Comparison of ENCODE assay signal across 17 cellular contexts in the genomic region with DNA sequence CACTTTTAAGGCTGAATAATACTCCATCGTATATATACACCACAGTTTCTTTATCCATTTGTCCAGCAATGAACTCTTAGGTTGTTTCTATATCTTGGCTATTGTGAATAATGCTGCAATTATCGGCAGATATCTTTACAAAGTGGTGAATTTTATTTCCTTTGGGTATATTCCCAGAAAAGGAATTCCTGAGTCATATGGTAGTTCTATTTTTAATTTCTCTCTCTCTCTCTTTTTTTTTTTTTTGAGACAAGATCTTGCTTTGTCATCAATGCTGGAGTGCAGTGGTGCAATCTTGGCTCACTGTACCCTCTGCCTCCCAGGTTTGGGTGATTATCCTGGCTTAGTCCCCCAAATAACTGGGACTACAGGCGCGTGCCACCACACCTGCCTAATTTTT.
DNase-seq lines count a peak whose midpoint lies in the region; ATAC-seq and TF ChIP-seq lines count a peak whose summit lies in the region.
"Had no signal": no experiment of that assay in that cellular context is flagged by ENCODE, and none has a peak within 500 bp of the region (broad histone marks: within the 10 kb centered on the region; RNA-seq: fewer than 3 reads in every experiment).

No MANE protein-coding gene starts in this region.

- BruUV-seq in mammary epithelial cell (replicated peaks; lab: Mats Ljungman, UMichigan): no TSS peak
- no TSS peak for BruUV-seq in Caco-2 (replicated peaks; lab: Mats Ljungman, UMichigan)

- H3K4me1 ChIP-seq in mammary epithelial cell (ENCODE audit: insufficient read depth, low read length): peaks cover 10% of the 10 kb centered on the region
- H3K4me1 ChIP-seq in hepatocyte (ENCODE audit: insufficient read depth): peaks cover 3% of the 10 kb centered on the region
- H3K4me1 ChIP-seq in Caco-2: peaks cover 22% of the 10 kb centered on the region
- H3K4me1 ChIP-seq: upper lobe of left lung had no signal

- H3K4me1 Mint-ChIP-seq in Caco-2 (ENCODE audit: low read depth, unreplicated experiment): peaks cover 8% of the 10 kb centered on the region
- H3K4me1 Mint-ChIP-seq: immature natural killer cell had no signal

- TF ChIP-seq CTCF in AG04450 (IDR thresholded peaks at IDR 0.05; ENCODE audit: low read depth, low read length): no peak
- no peak for TF ChIP-seq CTCF in mammary epithelial cell (conservative IDR thresholded peaks at IDR 0.05 in 1 of 2, IDR thresholded peaks at IDR 0.05 in 1 of 2; ENCODE audit: extremely low read depth in 1 of 2, insufficient read depth in 1 of 2, low read depth in 1 of 2, low read length in 2 of 2)
- TF ChIP-seq CTCF in hepatocyte (IDR thresholded peaks at IDR 0.05; ENCODE audit: poor library complexity): no peak
- TF ChIP-seq CTCF in GM10266 (IDR thresholded peaks at IDR 0.05; ENCODE audit: control insufficient read depth, insufficient read depth, low read depth, missing control alignments): no peak
- no peak for TF ChIP-seq CTCF in Caco-2 (IDR thresholded peaks at IDR 0.05; ENCODE audit: insufficient read depth in 1 of 2, low read depth in 1 of 2, low read length in 1 of 2, severe bottlenecking in 1 of 2, unreplicated experiment in 1 of 2)

- no peaks in the 10 kb centered on the region for H3K27me3 Mint-ChIP-seq in Caco-2 (ENCODE audit: insufficient read depth, unreplicated experiment)

- H3K79me2 ChIP-seq in mammary epithelial cell (ENCODE audit: insufficient read depth, low read length): no peaks in the 10 kb centered on the region
- no peaks in the 10 kb centered on the region for H3K79me2 ChIP-seq in hepatocyte

- intact Hi-C loops in mammary epithelial cell (cut with micrococcal nuclease): loop anchor here (5.0 to 10.0 kb wide), 2 partner anchors 61 to 441 kb away; a partner anchor contains a TSS
- intact Hi-C loops in Caco-2 (cut with micrococcal nuclease; ENCODE audit: unreplicated experiment): loop anchor here (2.0 to 5.0 kb wide), 2 partner anchors 46 to 59 kb away; no protein-coding TSS in a partner anchor

- H3K9ac ChIP-seq in mammary epithelial cell (ENCODE audit: insufficient read depth, low read length): no peak overlapping the region

- H3K27ac ChIP-seq in AG04450 (ENCODE audit: low read depth, low read length) (peak overlapping the region; percentile 59), mammary epithelial cell (ENCODE audit: insufficient read depth, low read depth, low read length) (no peak overlapping the region), hepatocyte (peak overlapping the region; percentile 43)
- H3K27ac ChIP-seq: upper lobe of left lung had no signal

- H3K27me3 ChIP-seq in AG04450 (ENCODE audit: control insufficient read depth, insufficient read depth, low read length): no peaks in the 10 kb centered on the region
- no peaks in the 10 kb centered on the region for H3K27me3 ChIP-seq in mammary epithelial cell (ENCODE audit: insufficient read depth, low read length)
- no peaks in the 10 kb centered on the region for H3K27me3 ChIP-seq in hepatocyte
- H3K27me3 ChIP-seq in Caco-2 (replicated peaks; ENCODE audit: control insufficient read depth, insufficient read depth, low read length): no peaks in the 10 kb centered on the region
- H3K27me3 ChIP-seq: upper lobe of left lung had no signal

- CTCF ChIA-PET in AG04450 (lab: Charles Lee) (no interaction called here), mammary epithelial cell (lab: Charles Lee; ENCODE audit: low non-redundant PET) (no interaction called here), Caco-2 (lab: Charles Lee) (interaction anchor here (0.6 kb wide), 1 partner anchor 85 kb away, joined by 3 read pairs; no protein-coding TSS in a partner anchor)

- DNase-seq in AG04450 (ENCODE audit: low read depth, low spot score): peak; percentile 43
- DNase-seq in M059J (ENCODE audit: low read depth): peak; percentile 73
- peak; percentile 68 for DNase-seq in mammary epithelial cell
- no peak for DNase-seq in hepatocyte (ENCODE audit: low spot score)
- DNase-seq in SHP77 treated with DMSO at 0.1 percent for 48 hours (lab: John Stamatoyannopoulos, UW): no peak
- DNase-seq in GM10266 (ENCODE audit: extremely low spot score): no peak
- no peak for DNase-seq in Caco-2
- DNase-seq: activated CD8-positive, alpha-beta memory T cell treated with anti-CD3 and anti-CD28 coated beads for 24 hours; activated naive CD4-positive, alpha-beta T cell; DMS79 treated with DMSO at 0.1 percent for 48 hours; GOT3; immature natural killer cell; Karpas-422; NCI-H146; NCI-H748 treated with DMSO at 0.1 percent for 48 hours; upper lobe of left lung had no signal

- H3K9me3 ChIP-seq in AG04450 (ENCODE audit: control insufficient read depth, insufficient read depth, low read length) (no peaks in the 10 kb centered on the region), mammary epithelial cell (replicated peaks; ENCODE audit: insufficient read depth, low read length) (no peaks in the 10 kb centered on the region), hepatocyte (ENCODE audit: low read depth) (no peaks in the 10 kb centered on the region), Caco-2 (no peaks in the 10 kb centered on the region)
- H3K9me3 ChIP-seq: upper lobe of left lung had no signal

- in situ Hi-C loops in mammary epithelial cell (cut with MboI; ENCODE audit: low sequenced_read_pairs in 2 of 2): no loop called here

- 77% methylated on average over 4 of the region's 4 CpGs for WGBS in mammary epithelial cell (ENCODE audit: low coverage, missing lambda C conversion rate)
- WGBS in hepatocyte (ENCODE audit: low lambda C conversion rate, missing lambda C conversion rate): 93% methylated on average over 4 of the region's 4 CpGs

- POLR2A ChIA-PET in AG04450 (lab: Yijun Ruan, JAX) (interaction anchor here (0.7 kb wide), 1 partner anchor 66 kb away, joined by 5 read pairs; no protein-coding TSS in a partner anchor), Caco-2 (lab: Charles Lee) (no interaction called here)

- no peak overlapping the region for H3K27ac Mint-ChIP-seq in Caco-2 (ENCODE audit: unreplicated experiment)
- H3K27ac Mint-ChIP-seq: immature natural killer cell had no signal

- H3K4me3 Mint-ChIP-seq in Caco-2 (ENCODE audit: unreplicated experiment): no peak overlapping the region
- H3K4me3 Mint-ChIP-seq: immature natural killer cell had no signal

- H3K36me3 ChIP-seq in mammary epithelial cell (ENCODE audit: insufficient read depth, low read length) (no peaks in the 10 kb centered on the region), hepatocyte (replicated peaks; ENCODE audit: insufficient read depth, low read depth) (no peaks in the 10 kb centered on the region), Caco-2 (ENCODE audit: control insufficient read depth, insufficient read depth, low read length) (no peaks in the 10 kb centered on the region)
- H3K36me3 ChIP-seq: upper lobe of left lung had no signal

- H3K9me3 Mint-ChIP-seq in Caco-2 (ENCODE audit: unreplicated experiment): peaks cover 4% of the 10 kb centered on the region

- H3K4me2 ChIP-seq in mammary epithelial cell (ENCODE audit: insufficient read depth, low read depth, low read length): no peak overlapping the region
- H3K4me2 ChIP-seq in hepatocyte: no peak overlapping the region

- H4K20me1 ChIP-seq in mammary epithelial cell (ENCODE audit: insufficient read depth, low read length) (no peaks in the 10 kb centered on the region), hepatocyte (ENCODE audit: insufficient read depth, poor library complexity, severe bottlenecking) (no peaks in the 10 kb centered on the region)

- H2AFZ ChIP-seq in mammary epithelial cell (ENCODE audit: low read depth, low read length) (no peak overlapping the region), hepatocyte (no peak overlapping the region)

- H3K9me2 ChIP-seq in hepatocyte (replicated peaks; ENCODE audit: insufficient read depth): no peaks in the 10 kb centered on the region

- no peak overlapping the region for H3K4me3 ChIP-seq in AG04450 (ENCODE audit: low read depth, low read length)
- no peak overlapping the region for H3K4me3 ChIP-seq in mammary epithelial cell (replicated peaks in 1 of 3; ENCODE audit: insufficient read depth in 1 of 3, low read depth in 2 of 3, low read length in 3 of 3)
- no peak overlapping the region for H3K4me3 ChIP-seq in hepatocyte
- no peak overlapping the region for H3K4me3 ChIP-seq in Caco-2 (ENCODE audit: low read depth, low read length)
- H3K4me3 ChIP-seq: upper lobe of left lung had no signal

- H3K36me3 Mint-ChIP-seq in Caco-2 (ENCODE audit: insufficient read depth, unreplicated experiment): no peaks in the 10 kb centered on the region

- dilution Hi-C loops in mammary epithelial cell (cut with HindIII; ENCODE audit: low sequenced_read_pairs): no loop called here

- ATAC-seq in GM19397 (IDR thresholded peaks at IDR 0.05; ENCODE audit: unreplicated experiment): no peak

Comparison
In these comparisons a context has a peak if more than half of its experiments do, and no peak if none do; other contexts are left out.
1. DNase-seq: peak in AG04450 (single experiment), M059J (single experiment) and mammary epithelial cell (single experiment); none in hepatocyte (single experiment), SHP77 treated with DMSO at 0.1 percent for 48 hours (single experiment), GM10266 (single experiment) and Caco-2 (0 of 2).